In the genomic region with DNA sequence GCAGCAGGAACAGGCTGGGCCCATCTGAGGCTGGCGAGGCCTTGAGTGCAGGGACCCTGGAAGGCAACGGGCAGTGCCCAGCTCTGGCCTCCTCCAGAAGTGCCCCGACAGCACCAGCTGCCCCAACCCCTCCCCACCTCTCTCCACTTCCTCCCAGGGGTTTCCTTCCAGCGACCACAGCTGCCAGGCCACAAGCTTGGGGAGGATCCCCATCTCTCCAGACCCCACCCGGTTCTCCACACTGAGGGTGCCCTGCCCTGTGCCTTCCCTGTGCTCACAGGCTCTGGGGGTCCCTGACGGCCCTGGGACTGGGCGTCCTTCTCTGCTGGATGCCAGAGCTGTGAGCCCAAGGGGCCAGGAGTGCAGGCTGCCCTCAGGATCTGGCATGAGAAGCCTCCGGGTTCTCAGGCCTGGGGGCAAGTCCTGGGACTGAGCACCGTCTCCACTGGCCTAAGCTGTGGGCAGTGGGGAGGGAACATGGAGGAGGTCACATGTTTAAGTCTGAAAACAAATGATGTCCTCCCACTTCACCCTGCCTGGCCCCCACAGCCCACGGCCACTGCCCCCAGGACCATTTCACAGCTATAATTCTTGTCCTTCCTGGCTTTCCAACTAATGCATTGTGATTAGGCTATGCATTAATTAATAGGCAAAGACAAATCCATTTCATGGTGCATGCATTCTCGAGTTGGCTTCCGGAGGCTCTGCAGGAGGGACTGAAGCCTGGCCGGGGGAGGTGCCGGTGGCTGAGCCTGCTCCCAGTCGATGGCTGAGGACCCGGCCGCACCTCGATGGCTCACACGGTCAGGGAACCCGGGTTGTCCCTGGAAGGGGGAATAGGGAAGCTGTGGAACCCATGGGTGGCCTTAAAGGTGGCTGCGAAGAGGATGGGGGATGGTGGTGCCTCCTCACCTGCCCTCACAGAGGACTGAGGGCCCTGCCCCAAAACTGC, we compare ENCODE assay signal across 2 cellular contexts.
TF ChIP-seq lines count a peak whose summit lies in the region.

No MANE protein-coding gene starts in this region.

TF ChIP-seq in GM12878, 131 proteins besides CTCF, POLR2A, EP300 and RAD21:
- no peak for TF ChIP-seq IRF4 (IDR thresholded peaks at IDR 0.05; ENCODE audit: low read depth, low read length)
- TF ChIP-seq SPI1 (IDR thresholded peaks at IDR 0.05; ENCODE audit: borderline replicate concordance, insufficient read depth, low read depth, low read length): peak; percentile 20; the same call in 1 of the 2 replicates
- TF ChIP-seq IKZF2 (IDR thresholded peaks at IDR 0.05): peak in 1 of 2 experiments; percentile 11; a peak in 1 of 4 replicates
- TF ChIP-seq IKZF1 (conservative IDR thresholded peaks at IDR 0.05): 0 out of 2 replicates have a peak, but pooled peaks have one; percentile 15
- no peak for TF ChIP-seq PML (IDR thresholded peaks at IDR 0.05; ENCODE audit: low read length)
- TF ChIP-seq, protein P1, sequence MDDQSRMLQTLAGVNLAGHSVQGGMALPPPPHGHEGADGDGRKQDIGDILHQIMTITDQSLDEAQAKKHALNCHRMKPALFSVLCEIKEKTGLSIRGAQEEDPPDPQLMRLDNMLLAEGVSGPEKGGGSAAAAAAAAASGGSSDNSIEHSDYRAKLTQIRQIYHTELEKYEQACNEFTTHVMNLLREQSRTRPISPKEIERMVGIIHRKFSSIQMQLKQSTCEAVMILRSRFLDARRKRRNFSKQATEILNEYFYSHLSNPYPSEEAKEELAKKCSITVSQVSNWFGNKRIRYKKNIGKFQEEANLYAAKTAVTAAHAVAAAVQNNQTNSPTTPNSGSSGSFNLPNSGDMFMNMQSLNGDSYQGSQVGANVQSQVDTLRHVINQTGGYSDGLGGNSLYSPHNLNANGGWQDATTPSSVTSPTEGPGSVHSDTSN (IDR thresholded peaks at IDR 0.05; ENCODE audit: insufficient replicate concordance, low read depth, low read length): no peak
- TF ChIP-seq, protein P2, sequence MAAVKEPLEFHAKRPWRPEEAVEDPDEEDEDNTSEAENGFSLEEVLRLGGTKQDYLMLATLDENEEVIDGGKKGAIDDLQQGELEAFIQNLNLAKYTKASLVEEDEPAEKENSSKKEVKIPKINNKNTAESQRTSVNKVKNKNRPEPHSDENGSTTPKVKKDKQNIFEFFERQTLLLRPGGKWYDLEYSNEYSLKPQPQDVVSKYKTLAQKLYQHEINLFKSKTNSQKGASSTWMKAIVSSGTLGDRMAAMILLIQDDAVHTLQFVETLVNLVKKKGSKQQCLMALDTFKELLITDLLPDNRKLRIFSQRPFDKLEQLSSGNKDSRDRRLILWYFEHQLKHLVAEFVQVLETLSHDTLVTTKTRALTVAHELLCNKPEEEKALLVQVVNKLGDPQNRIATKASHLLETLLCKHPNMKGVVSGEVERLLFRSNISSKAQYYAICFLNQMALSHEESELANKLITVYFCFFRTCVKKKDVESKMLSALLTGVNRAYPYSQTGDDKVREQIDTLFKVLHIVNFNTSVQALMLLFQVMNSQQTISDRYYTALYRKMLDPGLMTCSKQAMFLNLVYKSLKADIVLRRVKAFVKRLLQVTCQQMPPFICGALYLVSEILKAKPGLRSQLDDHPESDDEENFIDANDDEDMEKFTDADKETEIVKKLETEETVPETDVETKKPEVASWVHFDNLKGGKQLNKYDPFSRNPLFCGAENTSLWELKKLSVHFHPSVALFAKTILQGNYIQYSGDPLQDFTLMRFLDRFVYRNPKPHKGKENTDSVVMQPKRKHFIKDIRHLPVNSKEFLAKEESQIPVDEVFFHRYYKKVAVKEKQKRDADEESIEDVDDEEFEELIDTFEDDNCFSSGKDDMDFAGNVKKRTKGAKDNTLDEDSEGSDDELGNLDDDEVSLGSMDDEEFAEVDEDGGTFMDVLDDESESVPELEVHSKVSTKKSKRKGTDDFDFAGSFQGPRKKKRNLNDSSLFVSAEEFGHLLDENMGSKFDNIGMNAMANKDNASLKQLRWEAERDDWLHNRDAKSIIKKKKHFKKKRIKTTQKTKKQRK (IDR thresholded peaks at IDR 0.05; ENCODE audit: low read depth, low read length): no peak
- no peak for TF ChIP-seq RBBP5 (conservative IDR thresholded peaks at IDR 0.05)
- TF ChIP-seq SIN3A (IDR thresholded peaks at IDR 0.05; ENCODE audit: low read depth, low read length): no peak
- no peak for TF ChIP-seq ASH2L (IDR thresholded peaks at IDR 0.05; ENCODE audit: borderline replicate concordance, low read depth)

TF ChIP-seq in HEK293T, 16 proteins besides CTCF, POLR2A, EP300 and RAD21:
- TF ChIP-seq CTBP1 (IDR thresholded peaks at IDR 0.05; ENCODE audit: borderline replicate concordance) (no peak), ZNF384 (IDR thresholded peaks at IDR 0.05) (no peak)
